21 cellular contexts compared by ENCODE assay signal in genomic region chr11:111119751-111120150, GRCh38.
"Had no signal": no experiment of that assay in that cellular context is flagged by ENCODE, and none has a peak within 500 bp of the region (broad histone marks: within the 10 kb centered on the region; RNA-seq: fewer than 3 reads in every experiment).

No MANE protein-coding gene starts in this region.

- H3K9me2 ChIP-seq: SK-N-SH had no signal

- H3K27ac ChIP-seq: RWPE1 had no signal

- H3K4me2 ChIP-seq: SK-N-SH had no signal

- ATAC-seq: HepG2 had no signal

- DNase-seq: IMR-90, Karpas-422, KG1, MM.1S, NCI-H1092 treated with DMSO at 0.1 percent for 48 hours, NCI-H1436, NCI-H187, NCI-H2029, NCI-H2081 treated with DMSO at 0.1 percent for 48 hours, NCI-H2171, NCI-H226, NCI-H446, NCI-H510A, NCI-H524 treated with DMSO at 0.1 percent for 48 hours, NCI-H69, NCI-H774, SHP77, SK-N-SH, SW 1271 had no signal
